1 cellular context compared by ENCODE assay signal in genomic region chr4:88456757-88457306, GRCh38.
TF ChIP-seq lines count a peak whose summit lies in the region.

Gene HERC5 (plus strand): TSS chr4:88457119. CDS start chr4:88457270, 151 bp downstream.

TF ChIP-seq in A549, 52 proteins besides CTCF, POLR2A, EP300 and RAD21 (continued from another document):
- TF ChIP-seq SMC3 (IDR thresholded peaks at IDR 0.05) (peak; percentile 56), PHF8 (IDR thresholded peaks at IDR 0.05; ENCODE audit: borderline replicate concordance, low read depth) (no peak; the same call in 1 of the 2 replicates), HES2 (IDR thresholded peaks at IDR 0.05) (no peak), CHD2 (IDR thresholded peaks at IDR 0.05; ENCODE audit: low read length, partially characterized antibody) (no peak), MAFK (IDR thresholded peaks at IDR 0.05; ENCODE audit: partially characterized antibody) (no peak), KDM5A (IDR thresholded peaks at IDR 0.05) (no peak), FOSL2 (IDR thresholded peaks at IDR 0.05) (no peak), FOSL2 (CRISPR knock-in tag; IDR thresholded peaks at IDR 0.05) (peak; percentile 65; the same call in 1 of the 2 replicates), JUNB (IDR thresholded peaks at IDR 0.05) (no peak), ZSCAN20 (CRISPR knock-in tag; IDR thresholded peaks at IDR 0.05) (no peak), E2F6 (IDR thresholded peaks at IDR 0.05; ENCODE audit: borderline replicate concordance, low read depth) (peak; percentile 92), HOXB5 (CRISPR knock-in tag; IDR thresholded peaks at IDR 0.05) (no peak), RCOR1 (IDR thresholded peaks at IDR 0.05; ENCODE audit: low read depth, low read length) (no peak), ZFP36 (IDR thresholded peaks at IDR 0.05; ENCODE audit: borderline replicate concordance, partially characterized antibody) (no peak), RFX5 (IDR thresholded peaks at IDR 0.05) (no peak), SREBF2 (IDR thresholded peaks at IDR 0.05) (no peak)
TF ChIP-seq in A549: peak in this region for 8.
